Comparison of ENCODE assay signal across 10 cellular contexts in genomic region chr6:135163440-135163738, GRCh38. TPM values are rescaled to one million over a fixed set of nuclear protein-coding genes. Genes with fewer than 3 reads are reported as not detected.
DNase-seq lines count a peak whose midpoint lies in the region; ATAC-seq and TF ChIP-seq lines count a peak whose summit lies in the region.
"Had no signal": no experiment of that assay in that cellular context is flagged by ENCODE, and none has a peak within 500 bp of the region (broad histone marks: within the 10 kb centered on the region; RNA-seq: fewer than 3 reads in every experiment).

No MANE protein-coding gene starts in this region.

- no peaks in the 10 kb centered on the region for H3K27me3 Mint-ChIP-seq in CD8-positive, alpha-beta T cell (ENCODE audit: low read depth)
- no peaks in the 10 kb centered on the region for H3K27me3 Mint-ChIP-seq in activated naive CD4-positive, alpha-beta T cell treated with anti-CD3 and anti-CD28 coated beads for 36 hours (ENCODE audit: low read depth)

- WGBS in sigmoid colon, 2 donors = 56 to 86% methylated on average over 3 of the region's 3 CpGs

- H3K9me3 Mint-ChIP-seq in CD8-positive, alpha-beta T cell = no peaks in the 10 kb centered on the region
- no peaks in the 10 kb centered on the region for H3K9me3 Mint-ChIP-seq in activated naive CD4-positive, alpha-beta T cell treated with anti-CD3 and anti-CD28 coated beads for 36 hours

- no peak overlapping the region for H3K27ac ChIP-seq in CD8-positive, alpha-beta T cell (ENCODE audit: low read depth, low read length)
- H3K27ac ChIP-seq in ascending aorta (no peak overlapping the region), sigmoid colon (no peak overlapping the region)
- H3K27ac ChIP-seq: HL-60 had no signal

- no peak for TF ChIP-seq CTCF in CD8-positive, alpha-beta T cell (IDR thresholded peaks at IDR 0.05)
- TF ChIP-seq CTCF in ascending aorta (IDR thresholded peaks at IDR 0.05) = no peak
- TF ChIP-seq CTCF in sigmoid colon (IDR thresholded peaks at IDR 0.05) = no peak

- H3K9me3 ChIP-seq in CD8-positive, alpha-beta T cell (ENCODE audit: low read length) = no peaks in the 10 kb centered on the region
- no peaks in the 10 kb centered on the region for H3K9me3 ChIP-seq in ascending aorta
- no peaks in the 10 kb centered on the region for H3K9me3 ChIP-seq in sigmoid colon

- no peaks in the 10 kb centered on the region for H3K27me3 ChIP-seq in CD8-positive, alpha-beta T cell (ENCODE audit: insufficient read depth, low read length)
- no peaks in the 10 kb centered on the region for H3K27me3 ChIP-seq in ascending aorta
- no peaks in the 10 kb centered on the region for H3K27me3 ChIP-seq in sigmoid colon

- H3K4me1 ChIP-seq in CD8-positive, alpha-beta T cell (ENCODE audit: insufficient read depth, low read length) = peaks cover 20% of the 10 kb centered on the region
- H3K4me1 ChIP-seq in ascending aorta (no peaks in the 10 kb centered on the region), sigmoid colon (no peaks in the 10 kb centered on the region)

- peak overlapping the region; percentile 73 for H3K27ac Mint-ChIP-seq in CD8-positive, alpha-beta T cell
- H3K27ac Mint-ChIP-seq in activated naive CD4-positive, alpha-beta T cell treated with anti-CD3 and anti-CD28 coated beads for 36 hours = peak overlapping the region; percentile 77

- ATAC-seq in CD8-positive, alpha-beta T cell = peak; percentile 98
- ATAC-seq in GM21447 (IDR thresholded peaks at IDR 0.05; ENCODE audit: unreplicated experiment) = peak; percentile 68
- peak; percentile 74 for ATAC-seq in HG03460 (IDR thresholded peaks at IDR 0.05; ENCODE audit: unreplicated experiment)

- DNase-seq in CD8-positive, alpha-beta T cell = peak; percentile 8 to 76 (median 38)
- DNase-seq in activated naive CD4-positive, alpha-beta T cell treated with anti-CD3 and anti-CD28 coated beads for 36 hours = peak; percentile 89
- DNase-seq in ascending aorta (ENCODE audit: low spot score in 2 of 2) (no peak), sigmoid colon (no peak), middle frontal gyrus (ENCODE audit: extremely low spot score, low spot score) (no peak), hypothalamus (lab: John Stamatoyannopoulos, UW) (no peak)
- DNase-seq: SIG-M5 had no signal

- no peak for TF ChIP-seq POLR2A in sigmoid colon (IDR thresholded peaks at IDR 0.05)

- H3K4me3 Mint-ChIP-seq in CD8-positive, alpha-beta T cell = peak overlapping the region; percentile 42
- H3K4me3 Mint-ChIP-seq in activated naive CD4-positive, alpha-beta T cell treated with anti-CD3 and anti-CD28 coated beads for 36 hours = no peak overlapping the region

- no peaks in the 10 kb centered on the region for H3K36me3 Mint-ChIP-seq in CD8-positive, alpha-beta T cell
- no peaks in the 10 kb centered on the region for H3K36me3 Mint-ChIP-seq in activated naive CD4-positive, alpha-beta T cell treated with anti-CD3 and anti-CD28 coated beads for 36 hours (ENCODE audit: low read depth)

- no peak for TF ChIP-seq EP300 in sigmoid colon (IDR thresholded peaks at IDR 0.05)

- intact Hi-C loops in CD8-positive, alpha-beta T cell (cut with DNase I, micrococcal nuclease) = loop anchor here in 1 of 2 experiments (2.0 kb wide), 2 partner anchors 17 to 19 kb away; partner anchors contain the start of gene MYB
- intact Hi-C loops in activated naive CD4-positive, alpha-beta T cell treated with anti-CD3 and anti-CD28 coated beads for 36 hours (cut with micrococcal nuclease) = loop anchor here (1.0 to 5.0 kb wide), 11 partner anchors 18 to 916 kb away; partner anchors contain the start of genes AHI1 and HBS1L
- intact Hi-C loops in ascending aorta (cut with DNase I) (no loop called here), sigmoid colon (cut with DNase I) (no loop called here)

- H3K4me3 ChIP-seq in CD8-positive, alpha-beta T cell (ENCODE audit: low read depth, low read length) = no peak overlapping the region
- no peak overlapping the region for H3K4me3 ChIP-seq in ascending aorta
- no peak overlapping the region for H3K4me3 ChIP-seq in sigmoid colon

- peaks cover 26% of the 10 kb centered on the region for H3K4me1 Mint-ChIP-seq in CD8-positive, alpha-beta T cell (ENCODE audit: low read depth)
- peaks cover 55% of the 10 kb centered on the region for H3K4me1 Mint-ChIP-seq in activated naive CD4-positive, alpha-beta T cell treated with anti-CD3 and anti-CD28 coated beads for 36 hours (ENCODE audit: low read depth)

- POLR2A ChIA-PET in CD8-positive, alpha-beta T cell (lab: Charles Lee) = interaction anchor here (0.9 kb wide), 1 partner anchor 108 kb away, joined by 3 read pairs; the partner anchor contains the start of gene HBS1L

- CTCF ChIA-PET in CD8-positive, alpha-beta T cell (lab: Charles Lee) = interaction anchor here (0.5 to 2.1 kb wide), 5 partner anchors 18 to 223 kb away, joined by 3 to 7 read pairs (median 4); partner anchors contain the start of gene MYB
- CTCF ChIA-PET in activated naive CD4-positive, alpha-beta T cell treated with anti-CD3 and anti-CD28 coated beads for 36 hours (lab: Charles Lee) = interaction anchor here (0.6 to 2.9 kb wide), 10 partner anchors 14 to 106 kb away, joined by 3 to 13 read pairs (median 6); no protein-coding TSS in a partner anchor

- no peaks in the 10 kb centered on the region for H3K36me3 ChIP-seq in CD8-positive, alpha-beta T cell (ENCODE audit: insufficient read depth, low read length)
- H3K36me3 ChIP-seq in ascending aorta = no peaks in the 10 kb centered on the region
- H3K36me3 ChIP-seq in sigmoid colon = no peaks in the 10 kb centered on the region

RNA-seq across cellular contexts. Expression of gene MYB, which starts 17.7 kb away (rescaled TPM):
- 1 to 10 TPM; 3.7 to 4.7 TPM for total RNA-seq in CD8-positive, alpha-beta T cell
- total RNA-seq in activated naive CD4-positive, alpha-beta T cell treated with anti-CD3 and anti-CD28 coated beads for 36 hours = 10 to 100 TPM; 14.6 to 15.9 TPM
- total RNA-seq in ascending aorta = not detected
- total RNA-seq in sigmoid colon = 1 to 10 TPM in 1 of 4 donors, under 1 TPM in 1, not detected in 2; 0.55 to 1.4 TPM
- polyA plus RNA-seq in sigmoid colon = 10 to 100 TPM; 12.0 to 27.8 (median 22.0) TPM

Comparison
In these comparisons a context has a peak if more than half of its experiments do, and no peak if none do; other contexts are left out.
1. DNase-seq: peak in CD8-positive, alpha-beta T cell (7 of 7) and activated naive CD4-positive, alpha-beta T cell treated with anti-CD3 and anti-CD28 coated beads for 36 hours (single experiment); none in ascending aorta (0 of 2), sigmoid colon (single experiment), middle frontal gyrus (single experiment) and hypothalamus (0 of 51).
2. Peak in every context shown above with its lines, with median percentiles within 50 percentile points of each other: ATAC-seq.